17 cellular contexts compared by ENCODE assay signal in genomic region chr6:129637340-129638054, GRCh38.
A peak's percentile ranks its signal among the peaks of the same experiment; 100 is the strongest.
DNase-seq lines count a peak whose midpoint lies in the region; ATAC-seq and TF ChIP-seq lines count a peak whose summit lies in the region.
"Had no signal": no experiment of that assay in that cellular context is flagged by ENCODE, and none has a peak within 500 bp of the region (broad histone marks: within the 10 kb centered on the region; RNA-seq: fewer than 3 reads in every experiment).

No MANE protein-coding gene starts in this region.

- no peak overlapping the region for H3K4me3 Mint-ChIP-seq in HFFc6
- H3K4me3 Mint-ChIP-seq in endodermal cell: no peak overlapping the region
- no peak overlapping the region for H3K4me3 Mint-ChIP-seq in progenitor cell of endocrine pancreas (ENCODE audit: low read depth)
- H3K4me3 Mint-ChIP-seq: activated CD8-positive, alpha-beta memory T cell treated with anti-CD3 and anti-CD28 coated beads, Interleukin-2, amount 10 ng/mL, durations not matched to agents 7 days and 5 days had no signal

- no peak overlapping the region for H3K27ac ChIP-seq in endodermal cell (ENCODE audit: low read depth, low read length)
- H3K27ac ChIP-seq: epithelial cell of prostate had no signal

- H3K36me3 ChIP-seq in endodermal cell (ENCODE audit: control insufficient read depth, insufficient read depth, low read length): no peaks in the 10 kb centered on the region
- H3K36me3 ChIP-seq: BE2C had no signal

- peaks cover 9% of the 10 kb centered on the region for H3K4me1 ChIP-seq in endodermal cell (ENCODE audit: control insufficient read depth, insufficient read depth, low read length)

- no peak overlapping the region for H3K4me3 ChIP-seq in endodermal cell (ENCODE audit: low read length)

- H3K27me3 ChIP-seq in endodermal cell (ENCODE audit: control insufficient read depth, insufficient read depth, low read length, poor library complexity, severe bottlenecking): no peaks in the 10 kb centered on the region
- H3K27me3 ChIP-seq: BE2C had no signal

- ATAC-seq in HG03175 (IDR thresholded peaks at IDR 0.05; ENCODE audit: unreplicated experiment) (no peak), HG02571 (IDR thresholded peaks at IDR 0.05; ENCODE audit: unreplicated experiment) (no peak), HG02642 (IDR thresholded peaks at IDR 0.05; ENCODE audit: poor library complexity, unreplicated experiment) (no peak)
- ATAC-seq: activated CD8-positive, alpha-beta memory T cell treated with anti-CD3 and anti-CD28 coated beads, Interleukin-2, amount 10 ng/mL, durations not matched to agents 7 days and 5 days; left lobe of liver had no signal

- H3K9me3 ChIP-seq in endodermal cell (ENCODE audit: control insufficient read depth, low read length): peaks cover 4% of the 10 kb centered on the region
- H3K9me3 ChIP-seq: BE2C had no signal

- no peaks in the 10 kb centered on the region for H3K9me3 Mint-ChIP-seq in HFFc6
- peaks cover 3% of the 10 kb centered on the region for H3K9me3 Mint-ChIP-seq in endodermal cell
- H3K9me3 Mint-ChIP-seq in progenitor cell of endocrine pancreas (ENCODE audit: low read depth): peaks cover 3% of the 10 kb centered on the region

- H3K9ac ChIP-seq in endodermal cell (ENCODE audit: extremely low read depth, low read length, poor library complexity, severe bottlenecking): no peak overlapping the region

- H3K4me1 Mint-ChIP-seq in HFFc6 (ENCODE audit: low read depth) (peaks cover 78% of the 10 kb centered on the region), endodermal cell (peaks cover 33% of the 10 kb centered on the region), progenitor cell of endocrine pancreas (ENCODE audit: low read depth) (peaks cover 28% of the 10 kb centered on the region)
- H3K4me1 Mint-ChIP-seq: activated CD8-positive, alpha-beta memory T cell treated with anti-CD3 and anti-CD28 coated beads, Interleukin-2, amount 10 ng/mL, durations not matched to agents 7 days and 5 days had no signal

- H3K27me3 Mint-ChIP-seq in HFFc6 (ENCODE audit: insufficient read depth) (peaks cover 2% of the 10 kb centered on the region), endodermal cell (ENCODE audit: insufficient read depth) (no peaks in the 10 kb centered on the region), progenitor cell of endocrine pancreas (no peaks in the 10 kb centered on the region)
- H3K27me3 Mint-ChIP-seq: activated CD8-positive, alpha-beta memory T cell treated with anti-CD3 and anti-CD28 coated beads, Interleukin-2, amount 10 ng/mL, durations not matched to agents 7 days and 5 days had no signal

- H3K36me3 Mint-ChIP-seq in HFFc6 (ENCODE audit: low read depth): peaks cover 58% of the 10 kb centered on the region
- peaks cover 28% of the 10 kb centered on the region for H3K36me3 Mint-ChIP-seq in endodermal cell (ENCODE audit: low read depth)
- H3K36me3 Mint-ChIP-seq in progenitor cell of endocrine pancreas (ENCODE audit: insufficient read depth): peaks cover 17% of the 10 kb centered on the region

- peak overlapping the region; percentile 38 for H3K27ac Mint-ChIP-seq in HFFc6
- peak overlapping the region; percentile 3 for H3K27ac Mint-ChIP-seq in endodermal cell
- H3K27ac Mint-ChIP-seq in progenitor cell of endocrine pancreas: peak overlapping the region; percentile 43
- H3K27ac Mint-ChIP-seq: activated CD8-positive, alpha-beta memory T cell treated with anti-CD3 and anti-CD28 coated beads, Interleukin-2, amount 10 ng/mL, durations not matched to agents 7 days and 5 days had no signal

- DNase-seq in HFFc6 (no peak), NCI-H748 (lab: John Stamatoyannopoulos, UW; ENCODE audit: unreplicated experiment) (peak; percentile 84), endodermal cell (no peak), progenitor cell of endocrine pancreas (ENCODE audit: low spot score, unreplicated experiment) (no peak)
- DNase-seq: activated CD8-positive, alpha-beta memory T cell treated with anti-CD3 and anti-CD28 coated beads, Interleukin-2, amount 10 ng/mL, durations not matched to agents 7 days and 5 days; activated effector memory CD4-positive, alpha-beta T cell treated with Interleukin-2 at 50 U/mL for 16 hours; BE2C; H7; MM.1S; NCI-H1930; NCI-H510A; T-helper 9 cell had no signal

- TF ChIP-seq CTCF in HFFc6 (IDR thresholded peaks at IDR 0.05): no peak
- no peak for TF ChIP-seq CTCF in endodermal cell (conservative IDR thresholded peaks at IDR 0.05)
- no peak for TF ChIP-seq CTCF in progenitor cell of endocrine pancreas (IDR thresholded peaks at IDR 0.05; ENCODE audit: unreplicated experiment)

- WGBS in endodermal cell (ENCODE audit: insufficient coverage in 1 of 2, insufficient read length in 1 of 2), 2 experiments: 92 to 94% methylated on average over 3 of the region's 3 CpGs
